In the genomic region with DNA sequence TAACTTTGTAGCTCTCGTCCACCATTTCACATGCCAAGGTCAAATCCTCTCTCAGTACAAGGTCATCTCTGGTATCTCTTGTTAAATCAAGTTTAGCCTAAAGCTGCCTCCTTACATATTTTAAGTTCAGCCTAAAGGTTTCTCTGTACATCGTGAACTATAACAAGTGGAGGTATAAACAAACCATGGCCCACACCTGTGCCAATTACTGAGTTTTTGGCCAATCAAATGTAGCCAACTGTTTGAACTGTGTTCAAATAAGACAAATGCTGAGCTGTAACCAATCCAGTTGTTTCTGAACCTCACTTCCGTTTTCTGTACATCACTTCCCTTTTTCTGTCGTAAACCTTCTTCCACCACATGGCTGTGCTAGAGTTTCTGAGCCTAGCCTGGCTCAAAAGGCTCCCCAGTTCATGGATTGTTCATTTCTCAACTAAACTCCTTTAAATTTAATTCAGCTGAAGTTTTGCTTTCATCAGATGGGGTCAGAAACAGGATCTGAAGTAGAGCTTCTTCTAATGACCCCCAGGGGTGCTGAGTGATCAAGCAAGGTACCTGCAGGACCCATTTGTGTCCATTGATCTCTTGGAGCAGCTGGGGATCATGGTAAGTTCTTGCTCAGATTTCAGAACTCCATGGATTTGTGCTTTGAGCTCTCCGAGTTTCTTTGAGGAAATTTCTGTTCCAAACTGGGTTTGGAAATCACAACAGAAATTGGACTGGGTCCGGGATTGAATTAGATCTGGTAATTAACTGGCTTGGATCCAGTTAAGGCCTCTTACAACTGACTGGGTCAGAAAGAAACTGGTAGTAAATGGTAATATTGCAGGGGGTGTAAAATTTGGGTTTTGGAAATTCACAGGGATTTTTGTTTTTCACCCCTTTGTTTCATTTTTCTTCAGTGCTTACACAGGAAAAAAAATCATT, we compare ENCODE assay signal across 9 cellular contexts. TPM values are rescaled to one million over a fixed set of nuclear protein-coding genes. Genes with fewer than 3 reads are reported as not detected.
A peak's percentile ranks its signal among the peaks of the same experiment; 100 is the strongest.
DNase-seq lines count a peak whose midpoint lies in the region; ATAC-seq, FAIRE-seq and TF ChIP-seq lines count a peak whose summit lies in the region.
"Had no signal": no experiment of that assay in that cellular context is flagged by ENCODE, and none has a peak within 500 bp of the region (broad histone marks: within the 10 kb centered on the region; RNA-seq: fewer than 3 reads in every experiment).

No MANE protein-coding gene starts in this region.

- in situ Hi-C loops in SK-MEL-5 (cut with HindIII; ENCODE audit: low pct_unique_long_range_greater_than_20kb, low sequenced_read_pairs), result no loop called here

- TF ChIP-seq CTCF in D721Med (IDR thresholded peaks at IDR 0.05; ENCODE audit: insufficient read depth, missing control alignments), result no peak

- peak; percentile 77 for TF ChIP-seq POLR2A in erythroblast (IDR thresholded peaks at IDR 0.05; ENCODE audit: low read length)

- FAIRE-seq in RCC 7860 (lab: Jason Lieb, UNC) (no peak), D721Med (lab: Jason Lieb, UNC) (no peak)
- FAIRE-seq: bronchial epithelial cell had no signal

- ATAC-seq in GM18909 (IDR thresholded peaks at IDR 0.05; ENCODE audit: poor library complexity, unreplicated experiment), result peak; percentile 85
- ATAC-seq in HG03342 (IDR thresholded peaks at IDR 0.05; ENCODE audit: unreplicated experiment), result peak; percentile 88

- DNase-seq in A172 (ENCODE audit: low spot score) (peak; percentile 59), SK-MEL-5 (ENCODE audit: low read depth, low spot score) (peak; percentile 46), erythroblast (lab: John Stamatoyannopoulos, UW) (peak; percentile 70 to 87), RCC 7860 (ENCODE audit: low spot score) (no peak), D721Med (ENCODE audit: insufficient read length, low spot score) (no peak), AG20443 (ENCODE audit: low spot score) (no peak)

RNA-seq across cellular contexts. Expression of gene NANS, which starts 11.0 kb away (rescaled TPM):
- 153 and 159 TPM in 2 replicates for total RNA-seq in A172 (2014; rRNA removed; shearing (Covaris generic))
- total RNA-seq in SK-MEL-5 (2014; rRNA removed; shearing (Covaris generic)), result 146 and 180 TPM in 2 replicates
- 74.2 and 89.5 TPM in 2 replicates for polyA plus RNA-seq in SK-MEL-5 (2015; cell fraction: cytosol; rRNA removed)
- polyA plus RNA-seq in SK-MEL-5 (2015; cell fraction: nucleus; rRNA removed), result 23.9 and 25.9 TPM in 2 replicates

Comparison
In these comparisons a context has a peak if more than half of its experiments do, and no peak if none do; other contexts are left out.
1. DNase-seq: peak in A172 (single experiment), SK-MEL-5 (single experiment) and erythroblast (2 of 2); none in RCC 7860 (single experiment), D721Med (single experiment) and AG20443 (single experiment).